8 cellular contexts compared by ENCODE assay signal in the genomic region with DNA sequence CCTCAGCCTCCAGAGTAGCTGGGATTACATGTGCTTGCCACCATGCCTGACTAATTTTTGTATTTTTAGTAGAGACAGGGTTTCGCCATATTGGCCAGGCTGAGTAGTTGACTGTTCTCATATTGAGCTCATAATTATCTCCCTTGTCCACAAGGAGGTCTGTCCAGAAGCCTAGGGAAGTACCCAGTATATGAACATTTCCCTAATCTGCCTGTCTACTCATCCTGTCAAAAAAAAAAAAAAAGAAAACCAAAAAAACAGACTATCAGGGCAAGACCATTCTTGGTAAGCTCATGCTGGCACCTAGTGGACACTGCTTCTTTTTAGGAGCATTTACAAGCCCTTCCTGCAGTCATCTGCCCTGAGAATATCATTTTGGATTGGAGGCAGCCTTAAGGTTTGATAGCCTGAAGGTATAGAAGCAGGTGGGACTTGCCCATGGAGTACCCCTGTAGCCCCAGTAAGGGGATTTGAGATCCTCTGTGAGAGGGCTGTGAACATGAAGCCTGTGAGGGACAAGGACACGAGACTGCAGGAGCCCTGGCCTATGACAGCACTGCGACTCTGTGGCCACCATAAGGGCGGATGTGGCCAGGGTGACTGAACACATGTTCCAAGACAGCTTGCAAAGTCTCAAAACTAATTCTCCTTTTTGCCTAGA. TPM values are rescaled to one million over a fixed set of nuclear protein-coding genes. Genes with fewer than 3 reads are reported as not detected.
DNase-seq lines count a peak whose midpoint lies in the region; ATAC-seq and TF ChIP-seq lines count a peak whose summit lies in the region.

No MANE protein-coding gene starts in this region.

- H3K9me3 ChIP-seq in neural progenitor cell (ENCODE audit: low read depth) = no peaks in the 10 kb centered on the region

- peaks cover 7% of the 10 kb centered on the region for H3F3A ChIP-seq in neural progenitor cell (ENCODE audit: low read depth)

- CTCF ChIA-PET in activated CD4-positive, alpha-beta memory T cell treated with anti-CD3 and anti-CD28 coated beads, Interleukin-2, amount 10 ng/mL, durations not matched to agents 7 days and 5 days (lab: Charles Lee) = interaction anchor here (0.6 to 7.9 kb wide), 18 partner anchors 9 to 298 kb away, joined by 3 to 67 read pairs (median 4); a partner anchor contains a TSS

- H3K4me3 ChIP-seq in neural progenitor cell = no peak overlapping the region

- no peaks in the 10 kb centered on the region for H3K36me3 ChIP-seq in neural progenitor cell

- POLR2A ChIA-PET in activated CD4-positive, alpha-beta memory T cell treated with anti-CD3 and anti-CD28 coated beads, Interleukin-2, amount 10 ng/mL, durations not matched to agents 7 days and 5 days (lab: Charles Lee) = interaction anchor here (1.0 to 4.3 kb wide), 5 partner anchors 11 to 250 kb away, joined by 3 to 22 read pairs (median 8); a partner anchor contains a TSS

- H3K4me3 Mint-ChIP-seq in activated CD4-positive, alpha-beta memory T cell treated with anti-CD3 and anti-CD28 coated beads, Interleukin-2, amount 10 ng/mL, durations not matched to agents 7 days and 5 days = peak overlapping the region; percentile 11
- no peak overlapping the region for H3K4me3 Mint-ChIP-seq in neural progenitor cell

- TF ChIP-seq CTCF in C4-2B (conservative IDR thresholded peaks at IDR 0.05) (peak; percentile 50), neural progenitor cell (IDR thresholded peaks at IDR 0.05) (peak; percentile 66)

- no peaks in the 10 kb centered on the region for H3K27me3 ChIP-seq in neural progenitor cell

- DNase-seq in NCI-H526 treated with DMSO at 0.1 percent for 48 hours (lab: John Stamatoyannopoulos, UW) = peak; percentile 36
- DNase-seq in activated CD4-positive, alpha-beta memory T cell treated with anti-CD3 and anti-CD28 coated beads, Interleukin-2, amount 10 ng/mL, durations not matched to agents 7 days and 5 days = peak; percentile 84
- peak; percentile 65 for DNase-seq in fibroblast of gingiva (ENCODE audit: low read depth)
- peak; percentile 74 for DNase-seq in neural progenitor cell (ENCODE audit: low spot score)
- DNase-seq in HK-2 (ENCODE audit: unreplicated experiment) = no peak

- H3K9ac ChIP-seq in neural progenitor cell = no peak overlapping the region

- H3K4me1 ChIP-seq in neural progenitor cell = no peaks in the 10 kb centered on the region

- H3K27me3 Mint-ChIP-seq in activated CD4-positive, alpha-beta memory T cell treated with anti-CD3 and anti-CD28 coated beads, Interleukin-2, amount 10 ng/mL, durations not matched to agents 7 days and 5 days = peaks cover 20% of the 10 kb centered on the region
- H3K27me3 Mint-ChIP-seq in neural progenitor cell (ENCODE audit: insufficient read depth, low read depth) = peaks cover 9% of the 10 kb centered on the region

- no peaks in the 10 kb centered on the region for H4K20me1 ChIP-seq in neural progenitor cell (ENCODE audit: low read depth)

- H3K27ac ChIP-seq in C4-2B = no peak overlapping the region
- H3K27ac ChIP-seq in neural progenitor cell = no peak overlapping the region

- H3K27ac Mint-ChIP-seq in activated CD4-positive, alpha-beta memory T cell treated with anti-CD3 and anti-CD28 coated beads, Interleukin-2, amount 10 ng/mL, durations not matched to agents 7 days and 5 days = peak overlapping the region; percentile 77
- no peak overlapping the region for H3K27ac Mint-ChIP-seq in neural progenitor cell

- no peaks in the 10 kb centered on the region for H3K79me2 ChIP-seq in neural progenitor cell (ENCODE audit: low read depth)

- no peaks in the 10 kb centered on the region for H3K9me3 Mint-ChIP-seq in activated CD4-positive, alpha-beta memory T cell treated with anti-CD3 and anti-CD28 coated beads, Interleukin-2, amount 10 ng/mL, durations not matched to agents 7 days and 5 days
- no peaks in the 10 kb centered on the region for H3K9me3 Mint-ChIP-seq in neural progenitor cell

- no peak overlapping the region for H3K4me2 ChIP-seq in neural progenitor cell

- H3K4me1 Mint-ChIP-seq in activated CD4-positive, alpha-beta memory T cell treated with anti-CD3 and anti-CD28 coated beads, Interleukin-2, amount 10 ng/mL, durations not matched to agents 7 days and 5 days = peaks cover 48% of the 10 kb centered on the region
- peaks cover 4% of the 10 kb centered on the region for H3K4me1 Mint-ChIP-seq in neural progenitor cell

- ATAC-seq in GM18873 (IDR thresholded peaks at IDR 0.05; ENCODE audit: low FRiP score, unreplicated experiment) (peak; percentile 49), HG03066 (IDR thresholded peaks at IDR 0.05; ENCODE audit: low read depth, unreplicated experiment) (peak; percentile 63)

- no peak overlapping the region for H2AFZ ChIP-seq in neural progenitor cell (replicated peaks)

- H3K36me3 Mint-ChIP-seq in activated CD4-positive, alpha-beta memory T cell treated with anti-CD3 and anti-CD28 coated beads, Interleukin-2, amount 10 ng/mL, durations not matched to agents 7 days and 5 days (ENCODE audit: low read depth) = no peaks in the 10 kb centered on the region
- H3K36me3 Mint-ChIP-seq in neural progenitor cell = no peaks in the 10 kb centered on the region

RNA-seq across cellular contexts. Expression of a gene that starts 10.8 kb away (rescaled TPM):
- total RNA-seq in activated CD4-positive, alpha-beta memory T cell treated with anti-CD3 and anti-CD28 coated beads, Interleukin-2, amount 10 ng/mL, durations not matched to agents 7 days and 5 days = 10 to 100 TPM; 23.4 to 23.5 TPM
- total RNA-seq in neural progenitor cell (ENCODE audit: low replicate concordance) = 66.5 and 81.1 TPM in 2 replicates

RNA-seq across cellular contexts. Expression of a gene that starts 17.4 kb away (rescaled TPM):
- under 1 TPM; 0.35 to 0.43 TPM for total RNA-seq in activated CD4-positive, alpha-beta memory T cell treated with anti-CD3 and anti-CD28 coated beads, Interleukin-2, amount 10 ng/mL, durations not matched to agents 7 days and 5 days
- 0.19 TPM in 1 of 2 replicates, not detected in the other for total RNA-seq in neural progenitor cell (ENCODE audit: low replicate concordance)

RNA-seq across cellular contexts. Expression of a gene that starts 27.4 kb away (rescaled TPM):
- total RNA-seq in activated CD4-positive, alpha-beta memory T cell treated with anti-CD3 and anti-CD28 coated beads, Interleukin-2, amount 10 ng/mL, durations not matched to agents 7 days and 5 days = 10 to 100 TPM; 19.3 TPM
- 22.3 and 31.7 TPM in 2 replicates for total RNA-seq in neural progenitor cell (ENCODE audit: low replicate concordance)

RNA-seq across cellular contexts. Expression of a gene that starts 31.7 kb away (rescaled TPM):
- total RNA-seq in activated CD4-positive, alpha-beta memory T cell treated with anti-CD3 and anti-CD28 coated beads, Interleukin-2, amount 10 ng/mL, durations not matched to agents 7 days and 5 days = not detected
- not detected in 2 replicates for total RNA-seq in neural progenitor cell (ENCODE audit: low replicate concordance)
